10 cellular contexts compared by ENCODE assay signal in genomic region chr2:170822885-170823799, GRCh38. TPM values are rescaled to one million over a fixed set of nuclear protein-coding genes. Genes with fewer than 3 reads are reported as not detected.
DNase-seq lines count a peak whose midpoint lies in the region; ATAC-seq and TF ChIP-seq lines count a peak whose summit lies in the region.
"Had no signal": no experiment of that assay in that cellular context is flagged by ENCODE, and none has a peak within 500 bp of the region (broad histone marks: within the 10 kb centered on the region; RNA-seq: fewer than 3 reads in every experiment).

No MANE protein-coding gene starts in this region.

- ATAC-seq in left cardiac atrium (peak; percentile 50 to 59), psoas muscle (peak; percentile 49 to 72 (median 56)), GM21723 (IDR thresholded peaks at IDR 0.05; ENCODE audit: unreplicated experiment) (no peak)

- no peaks in the 10 kb centered on the region for H3K9me3 ChIP-seq in psoas muscle

- H3K27ac ChIP-seq in psoas muscle: no peak overlapping the region

- H3K4me1 ChIP-seq in psoas muscle: peaks cover 37% of the 10 kb centered on the region

- DNase-seq in EL (peak; percentile 31), UCSD-AML1 (lab: John Stamatoyannopoulos, UW; ENCODE audit: unreplicated experiment) (peak; percentile 53), left cardiac atrium (peak; percentile 27), psoas muscle (no peak), HT-29 (ENCODE audit: low spot score) (no peak), COLO668 (lab: John Stamatoyannopoulos, UW; ENCODE audit: unreplicated experiment) (no peak)
- DNase-seq in effector CD8-positive, alpha-beta T cell (lab: John Stamatoyannopoulos, UW): no peak

- H3K4me3 ChIP-seq in psoas muscle: peak overlapping the region; percentile 60

- peaks cover 0 to 75% (median 26%) of the 10 kb centered on the region in 3 donors for H3K27me3 ChIP-seq in psoas muscle (ENCODE audit: insufficient read depth in 3 of 3, low read length in 2 of 3)

- no peak for TF ChIP-seq CTCF in psoas muscle (IDR thresholded peaks at IDR 0.05)

- intact Hi-C loops in left cardiac atrium (cut with DNase I): no loop called here
- intact Hi-C loops in psoas muscle (cut with DNase I): no loop called here

- WGBS in psoas muscle, 3 donors: 0 to 2% (median 1%) methylated on average over 56 to 60 of the region's 60 CpGs

- H3K36me3 ChIP-seq in psoas muscle (ENCODE audit: insufficient read depth in 1 of 2, low read depth in 1 of 2): no peaks in the 10 kb centered on the region

RNA-seq across cellular contexts. Expression of gene GAD1, which starts 6.5 kb away (rescaled TPM):
- total RNA-seq in left cardiac atrium (not detected), psoas muscle (not detected)
- polyA plus RNA-seq in psoas muscle: under 1 TPM in 1 of 3 donors, not detected in 2; 0.06 TPM
- total RNA-seq in HT-29 (2014; rRNA removed; shearing (Covaris generic)): 22.6 and 29.8 TPM in 2 replicates
- total RNA-seq: mononuclear cell had no signal

RNA-seq across cellular contexts. Expression of gene ERICH2, which starts 53.0 kb away (rescaled TPM):
- total RNA-seq in left cardiac atrium: 1 to 10 TPM; 1.2 TPM
- under 1 TPM in 2 of 4 donors, not detected in 2; 0.54 to 0.64 TPM for total RNA-seq in psoas muscle
- under 1 TPM; 0.17 to 0.40 (median 0.24) TPM for polyA plus RNA-seq in psoas muscle
- total RNA-seq in HT-29 (2014; rRNA removed; shearing (Covaris generic)): 0.42 TPM in 1 of 2 replicates, not detected in the other
- total RNA-seq: M059J, mononuclear cell had no signal

Comparison
In these comparisons a context has a peak if more than half of its experiments do, and no peak if none do; other contexts are left out.
1. DNase-seq: peak in EL (single experiment), UCSD-AML1 (single experiment) and left cardiac atrium (single experiment); none in psoas muscle (0 of 2), HT-29 (single experiment), effector CD8-positive, alpha-beta T cell (single experiment) and COLO668 (single experiment).
2. RNA of gene GAD1, which starts 6.5 kb away (total RNA-seq): 22.6 to 29.8 TPM in HT-29; not detected in left cardiac atrium and not detected in psoas muscle; every median in the first group is over 10 times any median in the second.